Comparison of ENCODE assay signal across 21 cellular contexts in genomic region chr13:88000787-88001186, GRCh38.
"Had no signal": no experiment of that assay in that cellular context is flagged by ENCODE, and none has a peak within 500 bp of the region (broad histone marks: within the 10 kb centered on the region; RNA-seq: fewer than 3 reads in every experiment).

No MANE protein-coding gene starts in this region.

- H3K27ac Mint-ChIP-seq: activated naive CD4-positive, alpha-beta T cell treated with anti-CD3 and anti-CD28 coated beads, Interleukin-2, amount 50 U/mL, for 72 hours; dendritic cell treated with granulocyte-macrophage colony-stimulating factor and Interleukin-4, amounts not matched to agents 40 ng/mL and 50 ng/mL, for 4 days; naive thymus-derived CD8-positive, alpha-beta T cell; stimulated activated naive CD8-positive, alpha-beta T cell treated with anti-CD3 and anti-CD28 coated beads, Interleukin-15, Interleukin-2, amounts not matched to agents 100 ng/mL and 50 ng/mL, for 24 hours had no signal

- H3K9ac ChIP-seq: parathyroid adenoma had no signal

- H3K27me3 ChIP-seq: adrenal gland, esophagus muscularis mucosa, gastroesophageal sphincter, heart left ventricle, neutrophil, suprapubic skin, transverse colon had no signal

- ATAC-seq: activated naive CD4-positive, alpha-beta T cell treated with anti-CD3 and anti-CD28 coated beads, Interleukin-2, amount 50 U/mL, for 72 hours; heart left ventricle; naive thymus-derived CD8-positive, alpha-beta T cell had no signal

- H2AFZ ChIP-seq: parathyroid adenoma had no signal

- H3K4me1 ChIP-seq: adrenal gland, gastroesophageal sphincter, heart left ventricle, left ventricle myocardium inferior, parathyroid adenoma, suprapubic skin, transverse colon had no signal

- H3K36me3 ChIP-seq: adrenal gland, esophagus muscularis mucosa, gastroesophageal sphincter, heart left ventricle, left ventricle myocardium inferior, neutrophil, suprapubic skin, transverse colon, WERI-Rb-1 had no signal

- H3K27me3 Mint-ChIP-seq: dendritic cell treated with granulocyte-macrophage colony-stimulating factor and Interleukin-4, amounts not matched to agents 40 ng/mL and 50 ng/mL, for 4 days; naive thymus-derived CD8-positive, alpha-beta T cell; stimulated activated naive CD8-positive, alpha-beta T cell treated with anti-CD3 and anti-CD28 coated beads, Interleukin-15, Interleukin-2, amounts not matched to agents 100 ng/mL and 50 ng/mL, for 24 hours had no signal

- H3K9me3 ChIP-seq: esophagus muscularis mucosa, gastroesophageal sphincter, left ventricle myocardium inferior, neutrophil, suprapubic skin, transverse colon had no signal

- DNase-seq: activated CD4-positive, alpha-beta T cell treated with anti-CD3 and anti-CD28 coated beads, Interleukin-2, amount 50 U/mL, for 4 hours; activated gamma-delta T cell treated with Interleukin-2 at 50 U/mL for 16 hours; adrenal gland; effector CD8-positive, alpha-beta T cell; heart left ventricle; kidney; left ventricle myocardium inferior; naive thymus-derived CD8-positive, alpha-beta T cell; stimulated activated CD4-positive, alpha-beta T cell treated with anti-CD3 and anti-CD28 coated beads, Interleukin-1b, Interleukin-23, amount 100 ng/mL, for 48 hours; stimulated activated CD8-positive, alpha-beta memory T cell treated with anti-CD3 and anti-CD28 coated beads, Interleukin-4, amount 100 ng/mL, for 48 hours; T-helper 2 cell; transverse colon; WERI-Rb-1 had no signal

- H3K4me3 Mint-ChIP-seq: dendritic cell treated with granulocyte-macrophage colony-stimulating factor and Interleukin-4, amounts not matched to agents 40 ng/mL and 50 ng/mL, for 4 days; naive thymus-derived CD8-positive, alpha-beta T cell; stimulated activated naive CD8-positive, alpha-beta T cell treated with anti-CD3 and anti-CD28 coated beads, Interleukin-15, Interleukin-2, amounts not matched to agents 100 ng/mL and 50 ng/mL, for 24 hours had no signal

- H3K27ac ChIP-seq: adrenal gland, esophagus muscularis mucosa, gastroesophageal sphincter, heart left ventricle, left ventricle myocardium inferior, neutrophil, parathyroid adenoma, suprapubic skin, transverse colon, WERI-Rb-1 had no signal

- H3K36me3 Mint-ChIP-seq: activated naive CD4-positive, alpha-beta T cell treated with anti-CD3 and anti-CD28 coated beads, Interleukin-2, amount 50 U/mL, for 72 hours; naive thymus-derived CD8-positive, alpha-beta T cell had no signal

- H3K79me2 ChIP-seq: parathyroid adenoma had no signal

- H3K4me3 ChIP-seq: adrenal gland, esophagus muscularis mucosa, gastroesophageal sphincter, heart left ventricle, left ventricle myocardium inferior, suprapubic skin, transverse colon had no signal

- H3K4me1 Mint-ChIP-seq: naive thymus-derived CD8-positive, alpha-beta T cell had no signal
